Comparison of ENCODE assay signal across 8 cellular contexts in genomic region chr17:82781894-82782274, GRCh38. TPM values are rescaled to one million over a fixed set of nuclear protein-coding genes. Genes with fewer than 3 reads are reported as not detected.
A peak's percentile ranks its signal among the peaks of the same experiment; 100 is the strongest.
DNase-seq lines count a peak whose midpoint lies in the region; TF ChIP-seq lines count a peak whose summit lies in the region.

No MANE protein-coding gene starts in this region.

- DNase-seq in NK-92 treated with Interleukin-12 subunit alpha and Interleukin-12 subunit beta, amount 100 ng/mL, for 24 hours (lab: John Stamatoyannopoulos, UW) = peak; percentile 58
- no peak for DNase-seq in NK-92 (lab: John Stamatoyannopoulos, UW; ENCODE audit: unreplicated experiment)
- peak; percentile 81 for DNase-seq in MM.1S
- DNase-seq in SK-N-SH = peak; percentile 98
- DNase-seq in activated naive CD4-positive, alpha-beta T cell (lab: John Stamatoyannopoulos, UW) = peak; percentile 45 to 86 (median 76)
- peak; percentile 63 for DNase-seq in globus pallidus (ENCODE audit: low spot score)
- peak; percentile 79 to 88 for DNase-seq in tibial artery

- no peaks in the 10 kb centered on the region for H3K9me3 ChIP-seq in MM.1S (replicated peaks; ENCODE audit: insufficient read depth, low read length)
- no peaks in the 10 kb centered on the region for H3K9me3 ChIP-seq in SK-N-SH
- H3K9me3 ChIP-seq in parathyroid adenoma (ENCODE audit: control insufficient read depth, low read length) = no peaks in the 10 kb centered on the region
- H3K9me3 ChIP-seq in tibial artery = no peaks in the 10 kb centered on the region

- H3K9me2 ChIP-seq in MM.1S (replicated peaks; ENCODE audit: insufficient read depth, low read length) (no peaks in the 10 kb centered on the region), SK-N-SH (no peaks in the 10 kb centered on the region)

- peak; percentile 99 for TF ChIP-seq RAD21 in SK-N-SH (IDR thresholded peaks at IDR 0.05; ENCODE audit: low read length)

- H3K4me3 ChIP-seq in MM.1S (ENCODE audit: low read length) (no peak overlapping the region), SK-N-SH (ENCODE audit: low read depth in 2 of 2, low read length in 1 of 2) (no peak overlapping the region; a peak in 1 of 4 replicates), parathyroid adenoma (ENCODE audit: low read depth, low read length) (no peak overlapping the region), tibial artery (no peak overlapping the region)

- H3K27me3 ChIP-seq in MM.1S (replicated peaks; ENCODE audit: insufficient read depth, low read length) (no peaks in the 10 kb centered on the region), SK-N-SH (ENCODE audit: insufficient read depth) (no peaks in the 10 kb centered on the region), parathyroid adenoma (ENCODE audit: control insufficient read depth, insufficient read depth, low read length) (no peaks in the 10 kb centered on the region), tibial artery (no peaks in the 10 kb centered on the region)

- H2AFZ ChIP-seq in MM.1S (ENCODE audit: low read length) = no peak overlapping the region
- H2AFZ ChIP-seq in SK-N-SH (ENCODE audit: low read depth) = no peak overlapping the region
- H2AFZ ChIP-seq in parathyroid adenoma = no peak overlapping the region

- H3F3A ChIP-seq in MM.1S (ENCODE audit: insufficient read depth, low read length) = peaks cover 13% of the 10 kb centered on the region
- H3F3A ChIP-seq in SK-N-SH (replicated peaks; ENCODE audit: insufficient read depth) = peaks cover 3% of the 10 kb centered on the region

- no peaks in the 10 kb centered on the region for H3K36me3 ChIP-seq in MM.1S (replicated peaks; ENCODE audit: insufficient read depth, low read length)
- H3K36me3 ChIP-seq in SK-N-SH (replicated peaks in 1 of 2; ENCODE audit: control insufficient read depth in 1 of 2, insufficient read depth in 2 of 2, low read length in 1 of 2) = peaks cover 12 to 18% of the 10 kb centered on the region in 2 experiments
- H3K36me3 ChIP-seq in parathyroid adenoma (ENCODE audit: control insufficient read depth, insufficient read depth, low read length) = no peaks in the 10 kb centered on the region
- H3K36me3 ChIP-seq in tibial artery = peaks cover 14 to 35% (median 22%) of the 10 kb centered on the region in 3 donors

- CTCF ChIA-PET in SK-N-SH (lab: Yijun Ruan, JAX) = interaction anchor here (0.5 to 3.7 kb wide), 60 partner anchors 9 to 488 kb away, joined by 3 to 49 read pairs (median 4); no protein-coding TSS in a partner anchor

- intact Hi-C loops in tibial artery (cut with DNase I; ENCODE audit: low total_unique reads) = loop anchor here (5.0 kb wide), 1 partner anchor 180 kb away; no protein-coding TSS in a partner anchor

- H3K4me1 ChIP-seq in MM.1S (ENCODE audit: low read length) = peaks cover 21% of the 10 kb centered on the region
- no peaks in the 10 kb centered on the region; a peak in 2 of 4 replicates for H3K4me1 ChIP-seq in SK-N-SH (ENCODE audit: control insufficient read depth in 1 of 2, insufficient read depth in 2 of 2, low read depth in 1 of 2, low read length in 1 of 2)
- H3K4me1 ChIP-seq in parathyroid adenoma = no peaks in the 10 kb centered on the region
- H3K4me1 ChIP-seq in tibial artery = no peaks in the 10 kb centered on the region

- H4K20me1 ChIP-seq in MM.1S (ENCODE audit: insufficient read depth, low read length) = no peaks in the 10 kb centered on the region
- H4K20me1 ChIP-seq in SK-N-SH (ENCODE audit: insufficient read depth) = peaks cover 14% of the 10 kb centered on the region; the same call in 1 of the 2 replicates

- H3K4me2 ChIP-seq in MM.1S (ENCODE audit: low read depth, low read length) (no peak overlapping the region), SK-N-SH (no peak overlapping the region), parathyroid adenoma (ENCODE audit: low read length) (no peak overlapping the region)

- H3K27ac ChIP-seq in MM.1S (ENCODE audit: low read length) (peak overlapping the region; percentile 30; the same call in 1 of the 2 replicates), SK-N-SH (ENCODE audit: low read depth in 2 of 2, low read length in 1 of 2) (peak overlapping the region in 1 of 2 experiments; percentile 19; a peak in 1 of 4 replicates), parathyroid adenoma (no peak overlapping the region), tibial artery (no peak overlapping the region)

- H3K9ac ChIP-seq in MM.1S (ENCODE audit: low read length) (no peak overlapping the region), SK-N-SH (no peak overlapping the region), parathyroid adenoma (no peak overlapping the region)

- TF ChIP-seq EP300 in SK-N-SH (IDR thresholded peaks at IDR 0.05; ENCODE audit: borderline replicate concordance in 1 of 2, low read depth in 1 of 2, low read length in 1 of 2) = no peak

- TF ChIP-seq CTCF in MM.1S (IDR thresholded peaks at IDR 0.05; ENCODE audit: low read length) (peak; percentile 99), SK-N-SH (IDR thresholded peaks at IDR 0.05) (peak; percentile 100), parathyroid adenoma (IDR thresholded peaks at IDR 0.05) (peak; percentile 96), tibial artery (IDR thresholded peaks at IDR 0.05) (peak; percentile 96 to 98)

- peaks cover 9% of the 10 kb centered on the region; the same call in 1 of the 2 replicates for H3K79me2 ChIP-seq in MM.1S (ENCODE audit: low read length)
- H3K79me2 ChIP-seq in SK-N-SH (ENCODE audit: insufficient read depth) = peaks cover 10% of the 10 kb centered on the region
- peaks cover 23% of the 10 kb centered on the region for H3K79me2 ChIP-seq in parathyroid adenoma

- WGBS in SK-N-SH (ENCODE audit: low lambda C conversion rate) = 41% methylated on average over 8 of the region's 8 CpGs

- POLR2A ChIA-PET in SK-N-SH (lab: Yijun Ruan, JAX) = interaction anchor here (0.7 kb wide), 1 partner anchor 136 kb away, joined by 3 read pairs; no protein-coding TSS in a partner anchor

TF ChIP-seq in SK-N-SH, 30 proteins besides CTCF, POLR2A, EP300 and RAD21:
- TF ChIP-seq SMC3 (IDR thresholded peaks at IDR 0.05; ENCODE audit: low read depth, low read length) = peak; percentile 99
- no peak for TF ChIP-seq JUND (IDR thresholded peaks at IDR 0.05)
- peak; percentile 63 for TF ChIP-seq RCOR1 (IDR thresholded peaks at IDR 0.05; ENCODE audit: low read length)

RNA-seq across cellular contexts. Expression of gene TBCD, which starts 30.0 kb away (rescaled TPM):
- 78.7 and 107 TPM in 2 replicates for polyA plus RNA-seq in SK-N-SH (2012; rRNA removed)
- 40.1 and 54.1 TPM in 2 replicates for polyA plus RNA-seq in SK-N-SH (2012; cell fraction: cytosol; rRNA removed)
- polyA plus RNA-seq in SK-N-SH (2012; cell fraction: nucleus; rRNA removed) = 188 and 264 TPM in 2 replicates

RNA-seq across cellular contexts. Expression of gene FN3K, which starts 46.5 kb away (rescaled TPM):
- 4.3 and 9.9 TPM in 2 replicates for polyA plus RNA-seq in SK-N-SH (2012; rRNA removed)
- 6.7 and 9.8 TPM in 2 replicates for polyA plus RNA-seq in SK-N-SH (2012; cell fraction: cytosol; rRNA removed)
- 23.0 and 32.8 TPM in 2 replicates for polyA plus RNA-seq in SK-N-SH (2012; cell fraction: nucleus; rRNA removed)

RNA-seq across cellular contexts. Expression of gene ZNF750, which starts 57.9 kb away (rescaled TPM):
- not detected in 2 replicates for polyA plus RNA-seq in SK-N-SH (2012; rRNA removed)
- not detected in 2 replicates for polyA plus RNA-seq in SK-N-SH (2012; cell fraction: cytosol; rRNA removed)
- not detected in 2 replicates for polyA plus RNA-seq in SK-N-SH (2012; cell fraction: nucleus; rRNA removed)
